Comparison of ENCODE assay signal across 12 cellular contexts in genomic region chr6:17472653-17473183, GRCh38.
DNase-seq lines count a peak whose midpoint lies in the region; ATAC-seq, FAIRE-seq and TF ChIP-seq lines count a peak whose summit lies in the region.
"Had no signal": no experiment of that assay in that cellular context is flagged by ENCODE, and none has a peak within 500 bp of the region (broad histone marks: within the 10 kb centered on the region; RNA-seq: fewer than 3 reads in every experiment).

No MANE protein-coding gene starts in this region.

- H3K4me2 ChIP-seq in keratinocyte (ENCODE audit: control insufficient read depth, extremely low read depth, insufficient read depth, low read depth, low read length) = no peak overlapping the region

- no peaks in the 10 kb centered on the region for H3K79me2 ChIP-seq in keratinocyte (ENCODE audit: control insufficient read depth, insufficient read depth, low read length)

- no peaks in the 10 kb centered on the region for H3K9me1 ChIP-seq in keratinocyte (ENCODE audit: control insufficient read depth, extremely low read depth, insufficient read depth, low read length)

- no peaks in the 10 kb centered on the region for H3K27me3 Mint-ChIP-seq in MCF 10A (ENCODE audit: insufficient read depth, unreplicated experiment)

- peak; percentile 52 for FAIRE-seq in keratinocyte (lab: Jason Lieb, UNC)
- no peak for FAIRE-seq in small intestine (lab: Jason Lieb, UNC)

- TF ChIP-seq CTCF in keratinocyte (optimal IDR thresholded peaks at IDR 0.05 in 1 of 3, IDR thresholded peaks at IDR 0.05 in 1 of 3, conservative IDR thresholded peaks at IDR 0.05 in 1 of 3; ENCODE audit: extremely low read depth in 1 of 3, insufficient read depth in 2 of 3, low read length in 3 of 3) = no peak
- TF ChIP-seq CTCF in MCF 10A (IDR thresholded peaks at IDR 0.05; ENCODE audit: unreplicated experiment) = no peak

- CTCF ChIA-PET in MCF 10A (lab: Yijun Ruan, JAX) = interaction anchor here (0.6 to 1.2 kb wide), 2 partner anchors 22 to 166 kb away, joined by 3 read pairs; no protein-coding TSS in a partner anchor

- H3K27me3 ChIP-seq in keratinocyte (ENCODE audit: control insufficient read depth, extremely low read depth, insufficient read depth, low read length) (no peaks in the 10 kb centered on the region), small intestine (ENCODE audit: control insufficient read depth in 2 of 2, insufficient read depth in 2 of 2, low read length in 2 of 2) (no peaks in the 10 kb centered on the region)
- H3K27me3 ChIP-seq: breast epithelium, spleen had no signal

- 21 to 75% (median 41%) methylated on average over 2 of the region's 2 CpGs for WGBS in small intestine, 3 donors

- dilution Hi-C loops in keratinocyte (cut with MboI; ENCODE audit: extremely low pct_ligation_motif_present, low sequenced_read_pairs) = no loop called here

- DNase-seq in M059J (ENCODE audit: low read depth) (peak; percentile 41), keratinocyte (ENCODE audit: low read depth, low spot score) (no peak), small intestine (peak; percentile 35), MCF 10A (ENCODE audit: unreplicated experiment) (no peak), epidermal melanocyte (ENCODE audit: insufficient read length, low spot score) (no peak), Ammon's horn (ENCODE audit: low spot score) (no peak)
- DNase-seq: activated T-cell treated with anti-CD3 and anti-CD28 coated beads, Interleukin-2, amount 50 U/mL, for 24 hours; DND-41; spleen had no signal

- H3K36me3 ChIP-seq in keratinocyte (ENCODE audit: control insufficient read depth in 2 of 2, extremely low read depth in 1 of 2, insufficient read depth in 2 of 2, low read length in 2 of 2) (peaks cover 0 to 1% of the 10 kb centered on the region in 2 experiments), small intestine (ENCODE audit: control insufficient read depth in 2 of 2, insufficient read depth in 2 of 2, low read length in 2 of 2) (no peaks in the 10 kb centered on the region)
- H3K36me3 ChIP-seq: breast epithelium, spleen had no signal

- ATAC-seq in SK-N-SH treated with all-trans-retinoic acid at 6 μM for 48 hours (peak; percentile 32), HG03196 (IDR thresholded peaks at IDR 0.05; ENCODE audit: unreplicated experiment) (no peak)

- no peak overlapping the region for H3K27ac Mint-ChIP-seq in MCF 10A (ENCODE audit: low read depth, unreplicated experiment)
- H3K27ac Mint-ChIP-seq: activated T-cell treated with anti-CD3 and anti-CD28 coated beads, Interleukin-2, amount 50 U/mL, for 24 hours had no signal

- intact Hi-C loops in MCF 10A (cut with micrococcal nuclease) = no loop called here

- no peak overlapping the region for H3K4me3 ChIP-seq in keratinocyte (ENCODE audit: control insufficient read depth in 2 of 3, extremely low read depth in 1 of 3, insufficient read depth in 2 of 3, low read depth in 1 of 3, low read length in 3 of 3)
- H3K4me3 ChIP-seq in small intestine (ENCODE audit: low read depth in 1 of 2, low read length in 2 of 2) = no peak overlapping the region
- H3K4me3 ChIP-seq: breast epithelium, spleen had no signal

- H3K36me3 Mint-ChIP-seq in MCF 10A (ENCODE audit: insufficient read depth, unreplicated experiment) = peaks cover 11% of the 10 kb centered on the region

- H3K4me3 Mint-ChIP-seq in MCF 10A (ENCODE audit: unreplicated experiment) = no peak overlapping the region
- H3K4me3 Mint-ChIP-seq: activated T-cell treated with anti-CD3 and anti-CD28 coated beads, Interleukin-2, amount 50 U/mL, for 24 hours had no signal

- peaks cover 12% of the 10 kb centered on the region for H3K4me1 Mint-ChIP-seq in MCF 10A (ENCODE audit: insufficient read depth, unreplicated experiment)

- H3K27ac ChIP-seq in keratinocyte (ENCODE audit: control insufficient read depth, insufficient read depth, low read length) = peak overlapping the region; percentile 48
- peak overlapping the region; percentile 15 to 49 for H3K27ac ChIP-seq in small intestine (ENCODE audit: low read depth in 1 of 2, low read length in 1 of 2)
- H3K27ac ChIP-seq: breast epithelium, spleen had no signal

- no peaks in the 10 kb centered on the region for H3K9me3 ChIP-seq in keratinocyte (ENCODE audit: control insufficient read depth, low read depth, low read length)
- no peaks in the 10 kb centered on the region for H3K9me3 ChIP-seq in small intestine (ENCODE audit: control insufficient read depth, low read depth)
- H3K9me3 ChIP-seq: breast epithelium, spleen had no signal

- H2AFZ ChIP-seq in keratinocyte (ENCODE audit: control insufficient read depth, low read length) = no peak overlapping the region

- no peaks in the 10 kb centered on the region for H3K9me3 Mint-ChIP-seq in MCF 10A (ENCODE audit: unreplicated experiment)
- H3K9me3 Mint-ChIP-seq: activated T-cell treated with anti-CD3 and anti-CD28 coated beads, Interleukin-2, amount 50 U/mL, for 24 hours had no signal

- peak overlapping the region; percentile 3 for H3K9ac ChIP-seq in keratinocyte (ENCODE audit: control insufficient read depth, extremely low read depth, insufficient read depth, low read length)

- no peaks in the 10 kb centered on the region for H4K20me1 ChIP-seq in keratinocyte (ENCODE audit: control insufficient read depth, extremely low read depth, insufficient read depth, low read length)

- peaks cover 4% of the 10 kb centered on the region for H3K4me1 ChIP-seq in keratinocyte (ENCODE audit: control insufficient read depth, extremely low read depth, insufficient read depth, low read length)
- H3K4me1 ChIP-seq in small intestine (ENCODE audit: control insufficient read depth in 2 of 2, insufficient read depth in 1 of 2, low read depth in 1 of 2, low read length in 1 of 2) = peaks cover 4 to 5% of the 10 kb centered on the region in 2 donors
- H3K4me1 ChIP-seq: breast epithelium had no signal

- no TSS peak for BruUV-seq in MCF 10A (replicated peaks; lab: Mats Ljungman, UMichigan)

- POLR2A ChIA-PET in MCF 10A (lab: Yijun Ruan, JAX) = interaction anchor here (0.6 to 1.1 kb wide), 2 partner anchors 125 to 127 kb away, joined by 3 to 5 read pairs; partner anchors contain the start of gene FAM8A1

TF ChIP-seq in SK-N-SH treated with all-trans-retinoic acid at 6 μM for 48 hours, 23 proteins besides CTCF, POLR2A, EP300 and RAD21:
- TF ChIP-seq PATZ1 (CRISPR knock-in tag; IDR thresholded peaks at IDR 0.05; ENCODE audit: borderline replicate concordance) = no peak
- TF ChIP-seq ISL1 (CRISPR knock-in tag; IDR thresholded peaks at IDR 0.05) = peak; percentile 71
- TF ChIP-seq CSRNP3 (CRISPR knock-in tag; IDR thresholded peaks at IDR 0.05) = no peak
- TF ChIP-seq CSDC2 (CRISPR knock-in tag; IDR thresholded peaks at IDR 0.05) = no peak

Comparison
In these comparisons a context has a peak if more than half of its experiments do, and no peak if none do; other contexts are left out.
1. DNase-seq: peak in M059J (single experiment) and small intestine (single experiment); none in keratinocyte (single experiment), MCF 10A (single experiment), epidermal melanocyte (single experiment) and Ammon's horn (single experiment).